In genomic region chr7:121313220-121313792, GRCh38 we compare ENCODE assay signal across 10 cellular contexts.
DNase-seq lines count a peak whose midpoint lies in the region; ATAC-seq and TF ChIP-seq lines count a peak whose summit lies in the region.
"Had no signal": no experiment of that assay in that cellular context is flagged by ENCODE, and none has a peak within 500 bp of the region (broad histone marks: within the 10 kb centered on the region; RNA-seq: fewer than 3 reads in every experiment).

No MANE protein-coding gene starts in this region.

- peaks cover 26 to 35% of the 10 kb centered on the region in 2 donors for H3K4me1 Mint-ChIP-seq in stimulated activated naive B cell treated with anti-CD40 and anti-IgM and Interleukin-4, amounts not matched to agents 10 μg/mL and 1 μg/mL and 100 μg/mL, for 72 hours

- peak overlapping the region; percentile 66 for H3K9ac ChIP-seq in KMS-11

- peak overlapping the region; percentile 73 for H3K4me3 ChIP-seq in KMS-11 (IDR thresholded peaks at IDR 0.05; ENCODE audit: insufficient read depth, low read depth, low read length)
- H3K4me3 ChIP-seq in coronary artery: no peak overlapping the region
- H3K4me3 ChIP-seq: gastroesophageal sphincter had no signal

- peak overlapping the region; percentile 81 for H3K27ac Mint-ChIP-seq in stimulated activated naive B cell treated with anti-CD40 and anti-IgM and Interleukin-4, amounts not matched to agents 10 μg/mL and 1 μg/mL and 100 μg/mL, for 72 hours
- H3K27ac Mint-ChIP-seq: activated CD8-positive, alpha-beta T cell treated with anti-CD3 and anti-CD28 coated beads for 36 hours had no signal

- no peaks in the 10 kb centered on the region for H3K36me3 ChIP-seq in KMS-11 (ENCODE audit: insufficient read depth)
- H3K36me3 ChIP-seq: gastroesophageal sphincter had no signal

- H3K9me3 Mint-ChIP-seq in stimulated activated naive B cell treated with anti-CD40 and anti-IgM and Interleukin-4, amounts not matched to agents 10 μg/mL and 1 μg/mL and 100 μg/mL, for 72 hours: peaks cover 11 to 13% of the 10 kb centered on the region in 2 donors
- H3K9me3 Mint-ChIP-seq: activated CD8-positive, alpha-beta T cell treated with anti-CD3 and anti-CD28 coated beads for 36 hours had no signal

- H2AFZ ChIP-seq in KMS-11 (ENCODE audit: low read depth): peak overlapping the region; percentile 73

- H3K27ac ChIP-seq in KMS-11: peak overlapping the region; percentile 84
- H3K27ac ChIP-seq in coronary artery: no peak overlapping the region
- H3K27ac ChIP-seq: gastroesophageal sphincter had no signal

- peaks cover 47% of the 10 kb centered on the region for H3K4me1 ChIP-seq in KMS-11 (ENCODE audit: low read depth, poor library complexity, severe bottlenecking)
- H3K4me1 ChIP-seq: gastroesophageal sphincter had no signal

- peak; percentile 2 for ATAC-seq in GM19324 (IDR thresholded peaks at IDR 0.05; ENCODE audit: low FRiP score, unreplicated experiment)
- ATAC-seq in stimulated activated naive B cell treated with anti-CD40 and anti-IgM and Interleukin-4, amounts not matched to agents 10 μg/mL and 1 μg/mL and 100 μg/mL, for 72 hours (replicated peaks): peak; percentile 34 to 52
- ATAC-seq: activated CD8-positive, alpha-beta T cell treated with anti-CD3 and anti-CD28 coated beads for 36 hours; gastroesophageal sphincter had no signal

- H3K79me2 ChIP-seq in KMS-11 (ENCODE audit: insufficient read depth, low read depth): no peaks in the 10 kb centered on the region

- no peaks in the 10 kb centered on the region for H3K27me3 Mint-ChIP-seq in stimulated activated naive B cell treated with anti-CD40 and anti-IgM and Interleukin-4, amounts not matched to agents 10 μg/mL and 1 μg/mL and 100 μg/mL, for 72 hours

- H3K36me3 Mint-ChIP-seq in stimulated activated naive B cell treated with anti-CD40 and anti-IgM and Interleukin-4, amounts not matched to agents 10 μg/mL and 1 μg/mL and 100 μg/mL, for 72 hours: peaks cover 30 to 50% of the 10 kb centered on the region in 2 donors

- intact Hi-C loops in head of caudate nucleus (cut with DNase I): no loop called here

- H3K4me2 ChIP-seq in KMS-11: peak overlapping the region; percentile 67

- H3K4me3 Mint-ChIP-seq in stimulated activated naive B cell treated with anti-CD40 and anti-IgM and Interleukin-4, amounts not matched to agents 10 μg/mL and 1 μg/mL and 100 μg/mL, for 72 hours: peak overlapping the region; percentile 2 to 56
- H3K4me3 Mint-ChIP-seq: activated CD8-positive, alpha-beta T cell treated with anti-CD3 and anti-CD28 coated beads for 36 hours had no signal

- TF ChIP-seq CTCF in KMS-11 (conservative IDR thresholded peaks at IDR 0.05; ENCODE audit: low read depth, low read length) (no peak; the same call in 1 of the 2 replicates), coronary artery (IDR thresholded peaks at IDR 0.05) (no peak)

- no peaks in the 10 kb centered on the region for H3K27me3 ChIP-seq in KMS-11 (ENCODE audit: insufficient read depth, low read depth)
- H3K27me3 ChIP-seq: gastroesophageal sphincter had no signal

- DNase-seq in dedifferentiated amniotic fluid mesenchymal stem cell (ENCODE audit: extremely low spot score) (peak; percentile 36), head of caudate nucleus (no peak), coronary artery (ENCODE audit: low spot score) (no peak), SKM-1 (lab: John Stamatoyannopoulos, UW; ENCODE audit: unreplicated experiment) (no peak)
- DNase-seq in stimulated activated naive B cell treated with anti-CD40 and anti-IgM and Interleukin-4, amounts not matched to agents 10 μg/mL and 1 μg/mL and 100 μg/mL, for 72 hours: no peak
- DNase-seq: activated CD8-positive, alpha-beta T cell treated with anti-CD3 and anti-CD28 coated beads for 36 hours; activated naive CD4-positive, alpha-beta T cell treated with Interleukin-2 at 50 U/mL for 16 hours had no signal

- no peaks in the 10 kb centered on the region for H4K20me1 ChIP-seq in KMS-11 (ENCODE audit: insufficient read depth)
